ENCODE assay signal across 1 cellular context in the genomic region with DNA sequence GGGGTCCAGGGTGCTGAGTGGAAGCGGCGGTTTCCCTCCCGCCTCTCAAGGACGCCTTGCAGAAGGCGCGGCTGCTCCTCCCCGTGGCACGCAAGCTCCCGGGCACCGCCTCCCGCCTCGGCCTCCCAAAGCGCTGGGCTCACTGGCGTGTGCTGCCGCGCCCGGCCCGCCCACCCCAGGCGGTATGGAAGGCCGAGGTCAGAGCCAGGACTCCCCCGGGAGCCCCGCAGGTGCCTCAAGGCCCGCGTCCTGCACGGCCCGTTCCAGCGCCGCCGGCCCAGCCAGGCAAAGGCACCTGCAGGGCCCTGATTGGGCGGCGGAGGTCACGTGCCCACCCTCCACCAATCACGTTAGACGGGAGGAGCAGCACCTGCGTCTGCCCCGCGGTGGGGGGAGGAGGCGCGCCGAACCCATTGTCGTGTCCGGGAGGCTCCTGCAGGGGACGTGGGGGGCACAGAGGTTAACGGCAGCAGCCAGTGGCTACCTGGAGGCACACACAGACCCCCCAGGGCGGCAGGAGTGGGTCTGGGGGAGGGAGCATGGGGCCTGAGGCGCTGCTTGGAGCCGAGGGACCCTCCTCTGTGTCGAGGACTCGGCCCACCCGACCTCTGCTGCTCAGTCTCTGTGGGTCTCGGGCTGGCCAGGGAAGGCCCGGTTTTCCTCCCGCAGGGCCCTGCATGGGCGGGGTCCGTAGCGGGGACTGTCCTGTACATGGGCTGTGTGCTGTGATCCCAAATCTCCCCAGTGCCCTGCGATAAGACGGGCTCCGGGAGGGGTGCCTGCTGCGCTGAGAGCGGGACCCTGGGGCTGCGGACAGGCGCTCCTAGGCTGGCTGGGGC.
TF ChIP-seq lines count a peak whose summit lies in the region.

No MANE protein-coding gene starts in this region.

TF ChIP-seq in GM12878, 131 proteins besides CTCF, POLR2A, EP300 and RAD21 (continued from another document and continues in another):
- TF ChIP-seq, protein P1, sequence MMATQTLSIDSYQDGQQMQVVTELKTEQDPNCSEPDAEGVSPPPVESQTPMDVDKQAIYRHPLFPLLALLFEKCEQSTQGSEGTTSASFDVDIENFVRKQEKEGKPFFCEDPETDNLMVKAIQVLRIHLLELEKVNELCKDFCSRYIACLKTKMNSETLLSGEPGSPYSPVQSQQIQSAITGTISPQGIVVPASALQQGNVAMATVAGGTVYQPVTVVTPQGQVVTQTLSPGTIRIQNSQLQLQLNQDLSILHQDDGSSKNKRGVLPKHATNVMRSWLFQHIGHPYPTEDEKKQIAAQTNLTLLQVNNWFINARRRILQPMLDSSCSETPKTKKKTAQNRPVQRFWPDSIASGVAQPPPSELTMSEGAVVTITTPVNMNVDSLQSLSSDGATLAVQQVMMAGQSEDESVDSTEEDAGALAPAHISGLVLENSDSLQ (IDR thresholded peaks at IDR 0.05): no peak
- TF ChIP-seq, protein P2, sequence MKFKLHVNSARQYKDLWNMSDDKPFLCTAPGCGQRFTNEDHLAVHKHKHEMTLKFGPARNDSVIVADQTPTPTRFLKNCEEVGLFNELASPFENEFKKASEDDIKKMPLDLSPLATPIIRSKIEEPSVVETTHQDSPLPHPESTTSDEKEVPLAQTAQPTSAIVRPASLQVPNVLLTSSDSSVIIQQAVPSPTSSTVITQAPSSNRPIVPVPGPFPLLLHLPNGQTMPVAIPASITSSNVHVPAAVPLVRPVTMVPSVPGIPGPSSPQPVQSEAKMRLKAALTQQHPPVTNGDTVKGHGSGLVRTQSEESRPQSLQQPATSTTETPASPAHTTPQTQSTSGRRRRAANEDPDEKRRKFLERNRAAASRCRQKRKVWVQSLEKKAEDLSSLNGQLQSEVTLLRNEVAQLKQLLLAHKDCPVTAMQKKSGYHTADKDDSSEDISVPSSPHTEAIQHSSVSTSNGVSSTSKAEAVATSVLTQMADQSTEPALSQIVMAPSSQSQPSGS (IDR thresholded peaks at IDR 0.05; ENCODE audit: low read length): no peak
- TF ChIP-seq GABPA (IDR thresholded peaks at IDR 0.05; ENCODE audit: low read depth): no peak
- TF ChIP-seq ZNF384 (IDR thresholded peaks at IDR 0.05; ENCODE audit: borderline replicate concordance, low read depth, low read length): no peak
- no peak for TF ChIP-seq ZNF207 (IDR thresholded peaks at IDR 0.05; ENCODE audit: borderline replicate concordance)
- TF ChIP-seq CBFB (IDR thresholded peaks at IDR 0.05; ENCODE audit: low read depth): no peak
- no peak for TF ChIP-seq ESRRA (IDR thresholded peaks at IDR 0.05; ENCODE audit: low read length)
- TF ChIP-seq, protein P3, sequence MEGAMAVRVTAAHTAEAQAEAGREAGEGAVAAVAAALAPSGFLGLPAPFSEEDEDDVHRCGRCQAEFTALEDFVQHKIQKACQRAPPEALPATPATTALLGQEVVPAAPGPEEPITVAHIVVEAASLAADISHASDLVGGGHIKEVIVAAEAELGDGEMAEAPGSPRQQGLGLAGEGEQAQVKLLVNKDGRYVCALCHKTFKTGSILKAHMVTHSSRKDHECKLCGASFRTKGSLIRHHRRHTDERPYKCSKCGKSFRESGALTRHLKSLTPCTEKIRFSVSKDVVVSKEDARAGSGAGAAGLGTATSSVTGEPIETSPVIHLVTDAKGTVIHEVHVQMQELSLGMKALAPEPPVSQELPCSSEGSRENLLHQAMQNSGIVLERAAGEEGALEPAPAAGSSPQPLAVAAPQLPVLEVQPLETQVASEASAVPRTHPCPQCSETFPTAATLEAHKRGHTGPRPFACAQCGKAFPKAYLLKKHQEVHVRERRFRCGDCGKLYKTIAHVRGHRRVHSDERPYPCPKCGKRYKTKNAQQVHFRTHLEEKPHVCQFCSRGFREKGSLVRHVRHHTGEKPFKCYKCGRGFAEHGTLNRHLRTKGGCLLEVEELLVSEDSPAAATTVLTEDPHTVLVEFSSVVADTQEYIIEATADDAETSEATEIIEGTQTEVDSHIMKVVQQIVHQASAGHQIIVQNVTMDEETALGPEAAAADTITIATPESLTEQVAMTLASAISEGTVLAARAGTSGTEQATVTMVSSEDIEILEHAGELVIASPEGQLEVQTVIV (IDR thresholded peaks at IDR 0.05; ENCODE audit: borderline replicate concordance, partially characterized antibody): no peak
- no peak for TF ChIP-seq NR2C2 (IDR thresholded peaks at IDR 0.05; ENCODE audit: borderline replicate concordance, control insufficient read depth, insufficient read length, low read depth)
- TF ChIP-seq, protein P4, sequence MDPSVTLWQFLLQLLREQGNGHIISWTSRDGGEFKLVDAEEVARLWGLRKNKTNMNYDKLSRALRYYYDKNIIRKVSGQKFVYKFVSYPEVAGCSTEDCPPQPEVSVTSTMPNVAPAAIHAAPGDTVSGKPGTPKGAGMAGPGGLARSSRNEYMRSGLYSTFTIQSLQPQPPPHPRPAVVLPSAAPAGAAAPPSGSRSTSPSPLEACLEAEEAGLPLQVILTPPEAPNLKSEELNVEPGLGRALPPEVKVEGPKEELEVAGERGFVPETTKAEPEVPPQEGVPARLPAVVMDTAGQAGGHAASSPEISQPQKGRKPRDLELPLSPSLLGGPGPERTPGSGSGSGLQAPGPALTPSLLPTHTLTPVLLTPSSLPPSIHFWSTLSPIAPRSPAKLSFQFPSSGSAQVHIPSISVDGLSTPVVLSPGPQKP (IDR thresholded peaks at IDR 0.05; ENCODE audit: low read depth, low read length): no peak
- TF ChIP-seq IKZF2 (IDR thresholded peaks at IDR 0.05): no peak
- TF ChIP-seq, protein P5, sequence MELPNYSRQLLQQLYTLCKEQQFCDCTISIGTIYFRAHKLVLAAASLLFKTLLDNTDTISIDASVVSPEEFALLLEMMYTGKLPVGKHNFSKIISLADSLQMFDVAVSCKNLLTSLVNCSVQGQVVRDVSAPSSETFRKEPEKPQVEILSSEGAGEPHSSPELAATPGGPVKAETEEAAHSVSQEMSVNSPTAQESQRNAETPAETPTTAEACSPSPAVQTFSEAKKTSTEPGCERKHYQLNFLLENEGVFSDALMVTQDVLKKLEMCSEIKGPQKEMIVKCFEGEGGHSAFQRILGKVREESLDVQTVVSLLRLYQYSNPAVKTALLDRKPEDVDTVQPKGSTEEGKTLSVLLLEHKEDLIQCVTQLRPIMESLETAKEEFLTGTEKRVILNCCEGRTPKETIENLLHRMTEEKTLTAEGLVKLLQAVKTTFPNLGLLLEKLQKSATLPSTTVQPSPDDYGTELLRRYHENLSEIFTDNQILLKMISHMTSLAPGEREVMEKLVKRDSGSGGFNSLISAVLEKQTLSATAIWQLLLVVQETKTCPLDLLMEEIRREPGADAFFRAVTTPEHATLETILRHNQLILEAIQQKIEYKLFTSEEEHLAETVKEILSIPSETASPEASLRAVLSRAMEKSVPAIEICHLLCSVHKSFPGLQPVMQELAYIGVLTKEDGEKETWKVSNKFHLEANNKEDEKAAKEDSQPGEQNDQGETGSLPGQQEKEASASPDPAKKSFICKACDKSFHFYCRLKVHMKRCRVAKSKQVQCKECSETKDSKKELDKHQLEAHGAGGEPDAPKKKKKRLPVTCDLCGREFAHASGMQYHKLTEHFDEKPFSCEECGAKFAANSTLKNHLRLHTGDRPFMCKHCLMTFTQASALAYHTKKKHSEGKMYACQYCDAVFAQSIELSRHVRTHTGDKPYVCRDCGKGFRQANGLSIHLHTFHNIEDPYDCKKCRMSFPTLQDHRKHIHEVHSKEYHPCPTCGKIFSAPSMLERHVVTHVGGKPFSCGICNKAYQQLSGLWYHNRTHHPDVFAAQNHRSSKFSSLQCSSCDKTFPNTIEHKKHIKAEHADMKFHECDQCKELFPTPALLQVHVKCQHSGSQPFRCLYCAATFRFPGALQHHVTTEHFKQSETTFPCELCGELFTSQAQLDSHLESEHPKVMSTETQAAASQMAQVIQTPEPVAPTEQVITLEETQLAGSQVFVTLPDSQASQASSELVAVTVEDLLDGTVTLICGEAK (IDR thresholded peaks at IDR 0.05; ENCODE audit: borderline replicate concordance): no peak
- TF ChIP-seq, protein P6, sequence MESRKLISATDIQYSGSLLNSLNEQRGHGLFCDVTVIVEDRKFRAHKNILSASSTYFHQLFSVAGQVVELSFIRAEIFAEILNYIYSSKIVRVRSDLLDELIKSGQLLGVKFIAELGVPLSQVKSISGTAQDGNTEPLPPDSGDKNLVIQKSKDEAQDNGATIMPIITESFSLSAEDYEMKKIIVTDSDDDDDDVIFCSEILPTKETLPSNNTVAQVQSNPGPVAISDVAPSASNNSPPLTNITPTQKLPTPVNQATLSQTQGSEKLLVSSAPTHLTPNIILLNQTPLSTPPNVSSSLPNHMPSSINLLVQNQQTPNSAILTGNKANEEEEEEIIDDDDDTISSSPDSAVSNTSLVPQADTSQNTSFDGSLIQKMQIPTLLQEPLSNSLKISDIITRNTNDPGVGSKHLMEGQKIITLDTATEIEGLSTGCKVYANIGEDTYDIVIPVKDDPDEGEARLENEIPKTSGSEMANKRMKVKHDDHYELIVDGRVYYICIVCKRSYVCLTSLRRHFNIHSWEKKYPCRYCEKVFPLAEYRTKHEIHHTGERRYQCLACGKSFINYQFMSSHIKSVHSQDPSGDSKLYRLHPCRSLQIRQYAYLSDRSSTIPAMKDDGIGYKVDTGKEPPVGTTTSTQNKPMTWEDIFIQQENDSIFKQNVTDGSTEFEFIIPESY (IDR thresholded peaks at IDR 0.05): no peak
- TF ChIP-seq, protein P7, sequence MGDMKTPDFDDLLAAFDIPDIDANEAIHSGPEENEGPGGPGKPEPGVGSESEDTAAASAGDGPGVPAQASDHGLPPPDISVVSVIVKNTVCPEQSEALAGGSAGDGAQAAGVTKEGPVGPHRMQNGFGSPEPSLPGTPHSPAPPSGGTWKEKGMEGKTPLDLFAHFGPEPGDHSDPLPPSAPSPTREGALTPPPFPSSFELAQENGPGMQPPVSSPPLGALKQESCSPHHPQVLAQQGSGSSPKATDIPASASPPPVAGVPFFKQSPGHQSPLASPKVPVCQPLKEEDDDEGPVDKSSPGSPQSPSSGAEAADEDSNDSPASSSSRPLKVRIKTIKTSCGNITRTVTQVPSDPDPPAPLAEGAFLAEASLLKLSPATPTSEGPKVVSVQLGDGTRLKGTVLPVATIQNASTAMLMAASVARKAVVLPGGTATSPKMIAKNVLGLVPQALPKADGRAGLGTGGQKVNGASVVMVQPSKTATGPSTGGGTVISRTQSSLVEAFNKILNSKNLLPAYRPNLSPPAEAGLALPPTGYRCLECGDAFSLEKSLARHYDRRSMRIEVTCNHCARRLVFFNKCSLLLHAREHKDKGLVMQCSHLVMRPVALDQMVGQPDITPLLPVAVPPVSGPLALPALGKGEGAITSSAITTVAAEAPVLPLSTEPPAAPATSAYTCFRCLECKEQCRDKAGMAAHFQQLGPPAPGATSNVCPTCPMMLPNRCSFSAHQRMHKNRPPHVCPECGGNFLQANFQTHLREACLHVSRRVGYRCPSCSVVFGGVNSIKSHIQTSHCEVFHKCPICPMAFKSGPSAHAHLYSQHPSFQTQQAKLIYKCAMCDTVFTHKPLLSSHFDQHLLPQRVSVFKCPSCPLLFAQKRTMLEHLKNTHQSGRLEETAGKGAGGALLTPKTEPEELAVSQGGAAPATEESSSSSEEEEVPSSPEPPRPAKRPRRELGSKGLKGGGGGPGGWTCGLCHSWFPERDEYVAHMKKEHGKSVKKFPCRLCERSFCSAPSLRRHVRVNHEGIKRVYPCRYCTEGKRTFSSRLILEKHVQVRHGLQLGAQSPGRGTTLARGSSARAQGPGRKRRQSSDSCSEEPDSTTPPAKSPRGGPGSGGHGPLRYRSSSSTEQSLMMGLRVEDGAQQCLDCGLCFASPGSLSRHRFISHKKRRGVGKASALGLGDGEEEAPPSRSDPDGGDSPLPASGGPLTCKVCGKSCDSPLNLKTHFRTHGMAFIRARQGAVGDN (IDR thresholded peaks at IDR 0.05): peak; percentile 55
- TF ChIP-seq MXI1 (IDR thresholded peaks at IDR 0.05; ENCODE audit: low read depth, low read length): no peak; the same call in 1 of the 2 replicates
- TF ChIP-seq RELA (IDR thresholded peaks at IDR 0.05; ENCODE audit: borderline replicate concordance, partially characterized antibody): peak; percentile 38
- TF ChIP-seq SMARCA5 (IDR thresholded peaks at IDR 0.05): 0 out of 2 replicates have a peak, but pooled peaks have one; percentile 32
- TF ChIP-seq SMC3 (IDR thresholded peaks at IDR 0.05; ENCODE audit: borderline replicate concordance, low read length): no peak
- peak; percentile 93 for TF ChIP-seq RAD51 (IDR thresholded peaks at IDR 0.05)
- TF ChIP-seq RFX5 (IDR thresholded peaks at IDR 0.05; ENCODE audit: low read depth, low read length): no peak
- TF ChIP-seq TCF7 (IDR thresholded peaks at IDR 0.05; ENCODE audit: borderline replicate concordance): no peak
- peak; percentile 53; the same call in 1 of the 2 replicates for TF ChIP-seq TCF12 (IDR thresholded peaks at IDR 0.05; ENCODE audit: low read depth, low read length)
- TF ChIP-seq, protein P8, sequence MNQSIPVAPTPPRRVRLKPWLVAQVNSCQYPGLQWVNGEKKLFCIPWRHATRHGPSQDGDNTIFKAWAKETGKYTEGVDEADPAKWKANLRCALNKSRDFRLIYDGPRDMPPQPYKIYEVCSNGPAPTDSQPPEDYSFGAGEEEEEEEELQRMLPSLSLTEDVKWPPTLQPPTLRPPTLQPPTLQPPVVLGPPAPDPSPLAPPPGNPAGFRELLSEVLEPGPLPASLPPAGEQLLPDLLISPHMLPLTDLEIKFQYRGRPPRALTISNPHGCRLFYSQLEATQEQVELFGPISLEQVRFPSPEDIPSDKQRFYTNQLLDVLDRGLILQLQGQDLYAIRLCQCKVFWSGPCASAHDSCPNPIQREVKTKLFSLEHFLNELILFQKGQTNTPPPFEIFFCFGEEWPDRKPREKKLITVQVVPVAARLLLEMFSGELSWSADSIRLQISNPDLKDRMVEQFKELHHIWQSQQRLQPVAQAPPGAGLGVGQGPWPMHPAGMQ (IDR thresholded peaks at IDR 0.05; ENCODE audit: borderline replicate concordance): no peak
- no peak for TF ChIP-seq JUND (IDR thresholded peaks at IDR 0.05; ENCODE audit: low read depth, low read length)
- TF ChIP-seq MEF2B (IDR thresholded peaks at IDR 0.05; ENCODE audit: partially characterized antibody, poor library complexity, severe bottlenecking): no peak
- TF ChIP-seq ATF7 (IDR thresholded peaks at IDR 0.05; ENCODE audit: low read depth): no peak
- TF ChIP-seq BRCA1 (IDR thresholded peaks at IDR 0.05; ENCODE audit: low read depth, low read length): no peak
- TF ChIP-seq, protein P9, sequence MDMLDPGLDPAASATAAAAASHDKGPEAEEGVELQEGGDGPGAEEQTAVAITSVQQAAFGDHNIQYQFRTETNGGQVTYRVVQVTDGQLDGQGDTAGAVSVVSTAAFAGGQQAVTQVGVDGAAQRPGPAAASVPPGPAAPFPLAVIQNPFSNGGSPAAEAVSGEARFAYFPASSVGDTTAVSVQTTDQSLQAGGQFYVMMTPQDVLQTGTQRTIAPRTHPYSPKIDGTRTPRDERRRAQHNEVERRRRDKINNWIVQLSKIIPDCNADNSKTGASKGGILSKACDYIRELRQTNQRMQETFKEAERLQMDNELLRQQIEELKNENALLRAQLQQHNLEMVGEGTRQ (IDR thresholded peaks at IDR 0.05; ENCODE audit: borderline replicate concordance, low read depth, low read length): peak; percentile 94
- no peak for TF ChIP-seq ZNF217 (IDR thresholded peaks at IDR 0.05)
- no peak for TF ChIP-seq RBBP5 (conservative IDR thresholded peaks at IDR 0.05)
- TF ChIP-seq IKZF1 (conservative IDR thresholded peaks at IDR 0.05): peak; percentile 42; the same call in 1 of the 2 replicates
- TF ChIP-seq NR2F1 (conservative IDR thresholded peaks at IDR 0.05): peak; percentile 82
- TF ChIP-seq SIN3A (IDR thresholded peaks at IDR 0.05; ENCODE audit: low read depth, low read length): 0 out of 2 replicates have a peak, but pooled peaks have one; percentile 10
- TF ChIP-seq TBL1XR1 (IDR thresholded peaks at IDR 0.05; ENCODE audit: low read depth, low read length): no peak
- no peak for TF ChIP-seq HCFC1 (IDR thresholded peaks at IDR 0.05; ENCODE audit: low read length)
- TF ChIP-seq CEBPB (IDR thresholded peaks at IDR 0.05; ENCODE audit: borderline replicate concordance in 1 of 2, low read depth in 2 of 2, low read length in 2 of 2): no peak
- TF ChIP-seq NFIC (IDR thresholded peaks at IDR 0.05; ENCODE audit: low read depth, low read length): no peak
- no peak for TF ChIP-seq SREBF1 (IDR thresholded peaks at IDR 0.05; ENCODE audit: low read length)
- TF ChIP-seq BMI1 (IDR thresholded peaks at IDR 0.05; ENCODE audit: borderline replicate concordance): no peak
- no peak for TF ChIP-seq IRF4 (IDR thresholded peaks at IDR 0.05; ENCODE audit: low read depth, low read length)
